15 cellular contexts compared by ENCODE assay signal in genomic region chr6:13537527-13537897, GRCh38.
"Had no signal": no experiment of that assay in that cellular context is flagged by ENCODE, and none has a peak within 500 bp of the region (broad histone marks: within the 10 kb centered on the region; RNA-seq: fewer than 3 reads in every experiment).

No MANE protein-coding gene starts in this region.

- H3K9me3 Mint-ChIP-seq: activated CD4-positive, alpha-beta memory T cell treated with anti-CD3 and anti-CD28 coated beads, Interleukin-2, amount 10 ng/mL, durations not matched to agents 7 days and 5 days; activated naive CD4-positive, alpha-beta T cell treated with anti-CD3 and anti-CD28 coated beads, Interleukin-2, amount 10 ng/mL, durations not matched to agents 7 days and 5 days; activated naive CD8-positive, alpha-beta T cell treated with anti-CD3 and anti-CD28 coated beads for 36 hours; activated T-cell treated with anti-CD3 and anti-CD28 coated beads, Interleukin-2, amount 50 U/mL, for 72 hours; activated T-helper 2 cell treated with anti-CD3 and anti-CD28 coated beads, Interferon-gamma antibody, Interleukin-2, Interleukin-4, amounts not matched to agents 10 μg/mL and 5 μg/mL and 100 μg/mL, durations not matched to agents 14 hours and 24 hours and 36 hours had no signal

- FAIRE-seq: RCC 7860 had no signal

- DNase-seq: activated CD4-positive, alpha-beta memory T cell treated with anti-CD3 and anti-CD28 coated beads, Interleukin-2, amount 10 ng/mL, durations not matched to agents 7 days and 5 days; activated CD4-positive, alpha-beta T cell treated with anti-CD3 and anti-CD28 coated beads, Interleukin-2, amount 50 U/mL, for 1 hour; activated CD4-positive, CD25-positive, alpha-beta regulatory T cell; activated CD8-positive, alpha-beta memory T cell treated with anti-CD3 and anti-CD28 coated beads, Interleukin-2, amount 50 U/mL, for 4 hours; activated gamma-delta T cell treated with Interleukin-2 at 50 U/mL for 16 hours; activated naive CD4-positive, alpha-beta T cell treated with anti-CD3 and anti-CD28 coated beads, Interleukin-2, amount 10 ng/mL, durations not matched to agents 7 days and 5 days; activated naive CD8-positive, alpha-beta T cell treated with anti-CD3 and anti-CD28 coated beads for 36 hours; activated T-cell treated with anti-CD3 and anti-CD28 coated beads, Interleukin-2, amount 50 U/mL, for 72 hours; NCI-H187 treated with DMSO at 0.1 percent for 48 hours; NCI-H2081 treated with DMSO at 0.1 percent for 48 hours; SIG-M5 had no signal

- H3K36me3 Mint-ChIP-seq: activated naive CD4-positive, alpha-beta T cell treated with anti-CD3 and anti-CD28 coated beads, Interleukin-2, amount 10 ng/mL, durations not matched to agents 7 days and 5 days; activated naive CD8-positive, alpha-beta T cell treated with anti-CD3 and anti-CD28 coated beads for 36 hours had no signal

- H3K27ac Mint-ChIP-seq: activated CD4-positive, alpha-beta memory T cell treated with anti-CD3 and anti-CD28 coated beads, Interleukin-2, amount 10 ng/mL, durations not matched to agents 7 days and 5 days; activated naive CD4-positive, alpha-beta T cell treated with anti-CD3 and anti-CD28 coated beads, Interleukin-2, amount 10 ng/mL, durations not matched to agents 7 days and 5 days; activated naive CD8-positive, alpha-beta T cell treated with anti-CD3 and anti-CD28 coated beads for 36 hours; activated T-cell treated with anti-CD3 and anti-CD28 coated beads, Interleukin-2, amount 50 U/mL, for 72 hours; activated T-helper 2 cell treated with anti-CD3 and anti-CD28 coated beads, Interferon-gamma antibody, Interleukin-2, Interleukin-4, amounts not matched to agents 10 μg/mL and 5 μg/mL and 100 μg/mL, durations not matched to agents 14 hours and 24 hours and 36 hours had no signal

- H3K4me1 Mint-ChIP-seq: activated CD4-positive, alpha-beta memory T cell treated with anti-CD3 and anti-CD28 coated beads, Interleukin-2, amount 10 ng/mL, durations not matched to agents 7 days and 5 days; activated naive CD4-positive, alpha-beta T cell treated with anti-CD3 and anti-CD28 coated beads, Interleukin-2, amount 10 ng/mL, durations not matched to agents 7 days and 5 days; activated naive CD8-positive, alpha-beta T cell treated with anti-CD3 and anti-CD28 coated beads for 36 hours had no signal

- H3K27ac ChIP-seq: VCaP had no signal

- ATAC-seq: activated T-cell treated with anti-CD3 and anti-CD28 coated beads, Interleukin-2, amount 50 U/mL, for 72 hours had no signal

- H3K4me3 ChIP-seq: K562 had no signal

- H3K4me3 Mint-ChIP-seq: activated CD4-positive, alpha-beta memory T cell treated with anti-CD3 and anti-CD28 coated beads, Interleukin-2, amount 10 ng/mL, durations not matched to agents 7 days and 5 days; activated naive CD4-positive, alpha-beta T cell treated with anti-CD3 and anti-CD28 coated beads, Interleukin-2, amount 10 ng/mL, durations not matched to agents 7 days and 5 days; activated naive CD8-positive, alpha-beta T cell treated with anti-CD3 and anti-CD28 coated beads for 36 hours; activated T-cell treated with anti-CD3 and anti-CD28 coated beads, Interleukin-2, amount 50 U/mL, for 72 hours had no signal

- H3K27me3 Mint-ChIP-seq: activated CD4-positive, alpha-beta memory T cell treated with anti-CD3 and anti-CD28 coated beads, Interleukin-2, amount 10 ng/mL, durations not matched to agents 7 days and 5 days; activated naive CD8-positive, alpha-beta T cell treated with anti-CD3 and anti-CD28 coated beads for 36 hours had no signal
